Comparison of ENCODE assay signal across 20 cellular contexts in the genomic region with DNA sequence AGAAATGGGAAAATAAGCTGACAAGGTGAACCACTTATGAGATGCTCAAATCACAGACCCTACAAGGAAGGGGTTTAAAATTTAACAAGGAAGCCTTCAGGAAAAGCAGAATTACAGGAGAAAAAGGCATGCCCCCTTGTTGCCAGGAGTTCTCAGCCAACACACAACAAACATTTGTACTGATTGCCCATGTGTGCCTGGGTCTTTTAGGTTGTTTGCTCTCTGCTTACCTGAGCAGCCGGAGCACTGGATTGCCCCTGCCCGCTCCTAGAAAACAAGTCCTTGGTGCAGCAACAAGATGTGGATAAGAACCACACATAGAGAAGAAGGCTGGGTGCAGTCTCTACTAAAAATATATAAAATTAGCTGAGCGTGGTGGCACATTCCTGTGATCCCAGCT.
"Had no signal": no experiment of that assay in that cellular context is flagged by ENCODE, and none has a peak within 500 bp of the region (broad histone marks: within the 10 kb centered on the region; RNA-seq: fewer than 3 reads in every experiment).

No MANE protein-coding gene starts in this region.

- H3K27ac Mint-ChIP-seq: activated CD4-positive, alpha-beta T cell treated with anti-CD3 and anti-CD28 coated beads, Interleukin-2, amount 10 ng/mL, durations not matched to agents 24 days and 14 days; activated CD8-positive, alpha-beta T cell treated with anti-CD3 and anti-CD28 coated beads, Interleukin-2, amount 10 ng/mL, durations not matched to agents 7 days and 5 days; activated naive CD8-positive, alpha-beta T cell; activated T-cell treated with anti-CD3 and anti-CD28 coated beads, Interleukin-2, amount 50 U/mL, for 72 hours; T-helper 2 cell treated with Interferon-gamma antibody and Interleukin-4, amounts not matched to agents 5 μg/mL and 100 μg/mL, for 36 hours had no signal

- H3K27me3 Mint-ChIP-seq: activated naive CD8-positive, alpha-beta T cell had no signal

- H3K27me3 ChIP-seq: esophagus muscularis mucosa, thyroid gland had no signal

- H3K27ac ChIP-seq: esophagus muscularis mucosa, thyroid gland had no signal

- ATAC-seq: activated CD8-positive, alpha-beta T cell treated with anti-CD3 and anti-CD28 coated beads, Interleukin-2, amount 10 ng/mL, durations not matched to agents 7 days and 5 days; activated T-cell treated with anti-CD3 and anti-CD28 coated beads, Interleukin-2, amount 50 U/mL, for 72 hours had no signal

- H3K4me3 Mint-ChIP-seq: activated CD4-positive, alpha-beta T cell treated with anti-CD3 and anti-CD28 coated beads, Interleukin-2, amount 10 ng/mL, durations not matched to agents 24 days and 14 days; activated CD8-positive, alpha-beta T cell treated with anti-CD3 and anti-CD28 coated beads, Interleukin-2, amount 10 ng/mL, durations not matched to agents 7 days and 5 days; activated naive CD8-positive, alpha-beta T cell; activated T-cell treated with anti-CD3 and anti-CD28 coated beads, Interleukin-2, amount 50 U/mL, for 72 hours; neural crest cell; T-helper 2 cell treated with Interferon-gamma antibody and Interleukin-4, amounts not matched to agents 5 μg/mL and 100 μg/mL, for 36 hours had no signal

- DNase-seq: activated CD4-positive, alpha-beta T cell treated with anti-CD3 and anti-CD28 coated beads, Interleukin-2, amount 10 ng/mL, durations not matched to agents 24 days and 14 days; activated CD4-positive, CD25-positive, alpha-beta regulatory T cell; activated CD8-positive, alpha-beta memory T cell treated with anti-CD3 and anti-CD28 coated beads, Interleukin-2, amount 50 U/mL, for 4 hours; activated CD8-positive, alpha-beta T cell treated with anti-CD3 and anti-CD28 coated beads, Interleukin-2, amount 10 ng/mL, durations not matched to agents 7 days and 5 days; activated gamma-delta T cell; activated T-cell treated with anti-CD3 and anti-CD28 coated beads, Interleukin-2, amount 50 U/mL, for 72 hours; amniotic stem cell; caudate nucleus; foreskin fibroblast; glutamatergic neuron; kidney glomerular epithelial cell; stimulated activated CD4-positive, alpha-beta T cell treated with anti-CD3 and anti-CD28 coated beads, Interleukin-1b, Interleukin-23, amount 100 ng/mL, for 48 hours; SW 1271; thyroid gland had no signal

- H3K4me1 ChIP-seq: thyroid gland had no signal

- FAIRE-seq: colon, endometrium had no signal

- H3K9me3 ChIP-seq: esophagus muscularis mucosa, thyroid gland had no signal

- H3K4me3 ChIP-seq: esophagus muscularis mucosa, thyroid gland had no signal

- H3K9me3 Mint-ChIP-seq: activated CD4-positive, alpha-beta T cell treated with anti-CD3 and anti-CD28 coated beads, Interleukin-2, amount 10 ng/mL, durations not matched to agents 24 days and 14 days; activated T-cell treated with anti-CD3 and anti-CD28 coated beads, Interleukin-2, amount 50 U/mL, for 72 hours; neural crest cell; T-helper 2 cell treated with Interferon-gamma antibody and Interleukin-4, amounts not matched to agents 5 μg/mL and 100 μg/mL, for 36 hours had no signal

- H3K36me3 ChIP-seq: thyroid gland had no signal
